In the genomic region with DNA sequence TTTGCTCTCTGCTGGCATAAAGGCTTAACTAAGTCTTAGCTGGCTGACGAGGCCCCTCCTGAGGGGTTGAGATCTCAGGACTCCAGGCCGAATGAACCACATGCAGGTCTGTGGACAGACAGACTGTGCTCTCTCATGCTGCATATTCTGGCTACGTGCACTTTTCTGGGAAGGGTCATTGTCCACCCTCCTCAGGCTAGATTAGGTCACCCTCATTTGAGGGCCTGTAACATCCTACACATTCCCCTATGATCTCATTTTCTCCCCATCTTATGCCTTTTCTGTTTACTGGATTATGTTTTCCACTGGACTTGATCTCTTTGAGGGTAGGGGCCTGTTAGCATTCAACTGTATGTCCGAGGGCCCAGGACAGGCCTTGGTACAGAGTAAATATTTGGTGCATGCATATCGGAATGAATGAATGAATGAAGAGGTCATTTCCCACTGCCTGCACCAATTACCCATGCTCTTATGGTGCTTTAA, we compare ENCODE assay signal across 16 cellular contexts. TPM values are rescaled to one million over a fixed set of nuclear protein-coding genes. Genes with fewer than 3 reads are reported as not detected.
DNase-seq lines count a peak whose midpoint lies in the region; ATAC-seq and TF ChIP-seq lines count a peak whose summit lies in the region.
"Had no signal": no experiment of that assay in that cellular context is flagged by ENCODE, and none has a peak within 500 bp of the region (broad histone marks: within the 10 kb centered on the region; RNA-seq: fewer than 3 reads in every experiment).

No MANE protein-coding gene starts in this region.

- H3K4me3 ChIP-seq in Caco-2 (ENCODE audit: low read depth, low read length), result no peak overlapping the region
- H3K4me3 ChIP-seq in endodermal cell (ENCODE audit: low read length), result no peak overlapping the region
- H3K4me3 ChIP-seq in adrenal gland, result no peak overlapping the region
- H3K4me3 ChIP-seq: BLaER1, GM23248 had no signal

- intact Hi-C loops in Caco-2 (cut with micrococcal nuclease; ENCODE audit: unreplicated experiment), result no loop called here
- intact Hi-C loops in adrenal gland (cut with DNase I), result loop anchor here in 1 of 2 donors (10.0 kb wide), 1 partner anchor 258 kb away; no protein-coding TSS in a partner anchor

- H3K27me3 ChIP-seq in Caco-2 (replicated peaks; ENCODE audit: control insufficient read depth, insufficient read depth, low read length) (no peaks in the 10 kb centered on the region), endodermal cell (ENCODE audit: control insufficient read depth, insufficient read depth, low read length, poor library complexity, severe bottlenecking) (no peaks in the 10 kb centered on the region), adrenal gland (no peaks in the 10 kb centered on the region)
- H3K27me3 ChIP-seq: BLaER1 had no signal

- H3K4me3 Mint-ChIP-seq in Caco-2 (ENCODE audit: unreplicated experiment) (no peak overlapping the region), endodermal cell (no peak overlapping the region), mesothelial cell of epicardium (no peak overlapping the region), type B pancreatic cell (peak overlapping the region; percentile 64)
- no peak overlapping the region for H3K4me3 Mint-ChIP-seq in stimulated activated naive CD8-positive, alpha-beta T cell treated with anti-CD3 and anti-CD28 coated beads, Interleukin-15, amount 100 ng/mL, for 72 hours

- H3K9ac ChIP-seq in endodermal cell (ENCODE audit: extremely low read depth, low read length, poor library complexity, severe bottlenecking), result no peak overlapping the region
- H3K9ac ChIP-seq: BLaER1, GM23248 had no signal

- no peaks in the 10 kb centered on the region for H3K36me3 ChIP-seq in Caco-2 (ENCODE audit: control insufficient read depth, insufficient read depth, low read length)
- H3K36me3 ChIP-seq in endodermal cell (ENCODE audit: control insufficient read depth, insufficient read depth, low read length), result no peaks in the 10 kb centered on the region
- H3K36me3 ChIP-seq in adrenal gland (replicated peaks in 1 of 2), result no peaks in the 10 kb centered on the region

- H3K4me1 Mint-ChIP-seq in Caco-2 (ENCODE audit: low read depth, unreplicated experiment) (peaks cover 16% of the 10 kb centered on the region), endodermal cell (peaks cover 19% of the 10 kb centered on the region), mesothelial cell of epicardium (peaks cover 34% of the 10 kb centered on the region), type B pancreatic cell (ENCODE audit: unreplicated experiment) (peaks cover 37% of the 10 kb centered on the region)
- peaks cover 28% of the 10 kb centered on the region for H3K4me1 Mint-ChIP-seq in stimulated activated naive CD8-positive, alpha-beta T cell treated with anti-CD3 and anti-CD28 coated beads, Interleukin-15, amount 100 ng/mL, for 72 hours

- no peak for TF ChIP-seq CTCF in Caco-2 (IDR thresholded peaks at IDR 0.05; ENCODE audit: insufficient read depth in 1 of 2, low read depth in 1 of 2, low read length in 1 of 2, severe bottlenecking in 1 of 2, unreplicated experiment in 1 of 2)
- TF ChIP-seq CTCF in endodermal cell (conservative IDR thresholded peaks at IDR 0.05), result no peak
- no peak for TF ChIP-seq CTCF in mesothelial cell of epicardium (IDR thresholded peaks at IDR 0.05; ENCODE audit: unreplicated experiment)
- no peak for TF ChIP-seq CTCF in type B pancreatic cell (conservative IDR thresholded peaks at IDR 0.05)
- no peak for TF ChIP-seq CTCF in adrenal gland (IDR thresholded peaks at IDR 0.05)

- no peak for ATAC-seq in stimulated activated naive CD8-positive, alpha-beta T cell treated with anti-CD3 and anti-CD28 coated beads, Interleukin-15, amount 100 ng/mL, for 72 hours

- H3K4me1 ChIP-seq in Caco-2 (peaks cover 32% of the 10 kb centered on the region), endodermal cell (ENCODE audit: control insufficient read depth, insufficient read depth, low read length) (peaks cover 9% of the 10 kb centered on the region), adrenal gland (replicated peaks in 1 of 2) (peaks cover 0 to 4% of the 10 kb centered on the region in 2 donors)

- peak overlapping the region; percentile 46 for H3K27ac Mint-ChIP-seq in Caco-2 (ENCODE audit: unreplicated experiment)
- H3K27ac Mint-ChIP-seq in endodermal cell, result no peak overlapping the region
- H3K27ac Mint-ChIP-seq in mesothelial cell of epicardium, result peak overlapping the region; percentile 80
- H3K27ac Mint-ChIP-seq in type B pancreatic cell, result peak overlapping the region; percentile 65
- H3K27ac Mint-ChIP-seq in stimulated activated naive CD8-positive, alpha-beta T cell treated with anti-CD3 and anti-CD28 coated beads, Interleukin-15, amount 100 ng/mL, for 72 hours, result no peak overlapping the region

- POLR2A ChIA-PET in Caco-2 (lab: Charles Lee), result no interaction called here

- H3K9me3 ChIP-seq in Caco-2 (no peaks in the 10 kb centered on the region), endodermal cell (ENCODE audit: control insufficient read depth, low read length) (no peaks in the 10 kb centered on the region), adrenal gland (replicated peaks in 1 of 3) (no peaks in the 10 kb centered on the region)
- H3K9me3 ChIP-seq: BLaER1 had no signal

- no TSS peak for BruUV-seq in Caco-2 (replicated peaks; lab: Mats Ljungman, UMichigan)

- H3K36me3 Mint-ChIP-seq in Caco-2 (ENCODE audit: insufficient read depth, unreplicated experiment) (no peaks in the 10 kb centered on the region), endodermal cell (ENCODE audit: low read depth) (no peaks in the 10 kb centered on the region), mesothelial cell of epicardium (no peaks in the 10 kb centered on the region), type B pancreatic cell (peaks cover 8% of the 10 kb centered on the region)

- no peak for TF ChIP-seq POLR2A in adrenal gland (IDR thresholded peaks at IDR 0.05)

- CTCF ChIA-PET in Caco-2 (lab: Charles Lee), result no interaction called here

- DNase-seq in Caco-2 (no peak), endodermal cell (no peak), mesothelial cell of epicardium (ENCODE audit: low spot score in 2 of 2, unreplicated experiment in 2 of 2) (no peak), type B pancreatic cell (ENCODE audit: extremely low spot score, unreplicated experiment) (no peak), middle frontal gyrus (ENCODE audit: extremely low spot score, low spot score) (no peak), adrenal gland (no peak)
- no peak for DNase-seq in stimulated activated naive CD8-positive, alpha-beta T cell treated with anti-CD3 and anti-CD28 coated beads, Interleukin-15, amount 100 ng/mL, for 72 hours
- DNase-seq: 8988T, AML-193, Calu3, DMS 273 treated with DMSO at 0.1 percent for 48 hours, DMS79, GM23248, H7, IMR-90 had no signal

- no peaks in the 10 kb centered on the region for H3K9me3 Mint-ChIP-seq in Caco-2 (ENCODE audit: unreplicated experiment)
- H3K9me3 Mint-ChIP-seq in endodermal cell, result no peaks in the 10 kb centered on the region
- no peaks in the 10 kb centered on the region for H3K9me3 Mint-ChIP-seq in mesothelial cell of epicardium
- H3K9me3 Mint-ChIP-seq in type B pancreatic cell, result no peaks in the 10 kb centered on the region
- no peaks in the 10 kb centered on the region for H3K9me3 Mint-ChIP-seq in stimulated activated naive CD8-positive, alpha-beta T cell treated with anti-CD3 and anti-CD28 coated beads, Interleukin-15, amount 100 ng/mL, for 72 hours

- peak overlapping the region; percentile 88 for H3K27ac ChIP-seq in endodermal cell (ENCODE audit: low read depth, low read length)
- no peak overlapping the region for H3K27ac ChIP-seq in adrenal gland
- H3K27ac ChIP-seq: BLaER1, GM23248 had no signal

- H3K27me3 Mint-ChIP-seq in Caco-2 (ENCODE audit: insufficient read depth, unreplicated experiment) (no peaks in the 10 kb centered on the region), endodermal cell (ENCODE audit: insufficient read depth) (peaks cover 3% of the 10 kb centered on the region), mesothelial cell of epicardium (ENCODE audit: low read depth) (no peaks in the 10 kb centered on the region), type B pancreatic cell (no peaks in the 10 kb centered on the region)
- H3K27me3 Mint-ChIP-seq in stimulated activated naive CD8-positive, alpha-beta T cell treated with anti-CD3 and anti-CD28 coated beads, Interleukin-15, amount 100 ng/mL, for 72 hours, result no peaks in the 10 kb centered on the region

- 88 to 91% methylated on average over 4 to 5 of the region's 5 CpGs for WGBS in endodermal cell (ENCODE audit: insufficient coverage in 1 of 2, insufficient read length in 1 of 2), 2 experiments
- 88 to 94% (median 92%) methylated on average over 5 of the region's 5 CpGs for WGBS in adrenal gland, 4 donors

RNA-seq across cellular contexts. Expression of a gene that starts 13.7 kb away (rescaled TPM):
- 13.8 and 14.0 TPM in 2 replicates for total RNA-seq in Caco-2 (2022)
- 10 to 100 TPM; 11.9 to 15.8 TPM for total RNA-seq in endodermal cell
- 14.4 TPM for polyA plus RNA-seq in endodermal cell (2013, experiment 1 of 2)
- 11.6 TPM for polyA plus RNA-seq in endodermal cell (2013, experiment 2 of 2)
- 17.2 to 19.4 TPM (median 18.6 TPM) in 3 replicates for total RNA-seq in mesothelial cell of epicardium
- 9.6 and 16.6 TPM in 2 replicates for total RNA-seq in type B pancreatic cell (ENCODE audit: low replicate concordance)
- 10 to 100 TPM in 7 of 8 donors, 1 to 10 TPM in 1; 9.3 to 15.6 (median 12.0) TPM for total RNA-seq in adrenal gland
- 1 to 10 TPM; 8.6 to 9.7 (median 9.3) TPM for polyA plus RNA-seq in adrenal gland

RNA-seq across cellular contexts. Expression of a gene that starts 43.4 kb away (rescaled TPM):
- total RNA-seq in Caco-2 (2022), result 53.3 and 56.4 TPM in 2 replicates
- total RNA-seq in endodermal cell, result 10 to 100 TPM; 81.2 to 91.1 TPM
- 95.6 TPM for polyA plus RNA-seq in endodermal cell (2013, experiment 1 of 2)
- polyA plus RNA-seq in endodermal cell (2013, experiment 2 of 2), result 92.5 TPM
- 37.8 to 40.6 TPM (median 38.6 TPM) in 3 replicates for total RNA-seq in mesothelial cell of epicardium
- 34.6 and 61.1 TPM in 2 replicates for total RNA-seq in type B pancreatic cell (ENCODE audit: low replicate concordance)
- 10 to 100 TPM in 7 of 8 donors, 1 to 10 TPM in 1; 7.9 to 32.0 (median 25.4) TPM for total RNA-seq in adrenal gland
- polyA plus RNA-seq in adrenal gland, result 10 to 100 TPM; 11.7 to 37.5 (median 20.2) TPM

Comparison
In these comparisons a context has a peak if more than half of its experiments do, and no peak if none do; other contexts are left out.
1. H3K27ac Mint-ChIP-seq: peak in Caco-2 (single experiment), mesothelial cell of epicardium (single experiment) and type B pancreatic cell (single experiment); none in endodermal cell (single experiment) and stimulated activated naive CD8-positive, alpha-beta T cell treated with anti-CD3 and anti-CD28 coated beads, Interleukin-15, amount 100 ng/mL, for 72 hours (0 of 2).